In genomic region chr14:66600416-66600815, GRCh38 we compare ENCODE assay signal across 18 cellular contexts.
DNase-seq lines count a peak whose midpoint lies in the region; ATAC-seq and TF ChIP-seq lines count a peak whose summit lies in the region.
"Had no signal": no experiment of that assay in that cellular context is flagged by ENCODE, and none has a peak within 500 bp of the region (broad histone marks: within the 10 kb centered on the region; RNA-seq: fewer than 3 reads in every experiment).

No MANE protein-coding gene starts in this region.

- peaks cover 21% of the 10 kb centered on the region for H3K4me1 ChIP-seq in RWPE2 (ENCODE audit: insufficient read depth, poor library complexity, severe bottlenecking)

- H3K4me3 ChIP-seq in RWPE2 (ENCODE audit: severe bottlenecking): no peak overlapping the region
- H3K4me3 ChIP-seq: cardiac muscle cell, MG63, tibial nerve had no signal

- ATAC-seq in RWPE2 (ENCODE audit: low read depth) (peak; percentile 91), GM18868 (IDR thresholded peaks at IDR 0.05; ENCODE audit: unreplicated experiment) (no peak), GM21360 (IDR thresholded peaks at IDR 0.05; ENCODE audit: unreplicated experiment) (no peak), GM18517 (IDR thresholded peaks at IDR 0.05; ENCODE audit: unreplicated experiment) (no peak)
- ATAC-seq: activated CD8-positive, alpha-beta memory T cell treated with anti-CD3 and anti-CD28 coated beads, Interleukin-2, amount 10 ng/mL, durations not matched to agents 7 days and 5 days; esophagus mucosa had no signal

- no peak for TF ChIP-seq CTCF in RWPE2 (IDR thresholded peaks at IDR 0.05; ENCODE audit: poor library complexity, severe bottlenecking)

- no peaks in the 10 kb centered on the region for H3K9me3 ChIP-seq in RWPE2 (ENCODE audit: severe bottlenecking)
- H3K9me3 ChIP-seq: MG63 had no signal

- H3K27ac ChIP-seq in RWPE2 (ENCODE audit: poor library complexity, severe bottlenecking): peak overlapping the region; percentile 20
- H3K27ac ChIP-seq: cardiac muscle cell, tibial nerve had no signal

- H3K36me3 ChIP-seq in RWPE2 (ENCODE audit: low read depth): no peaks in the 10 kb centered on the region
- H3K36me3 ChIP-seq: cardiac muscle cell, MG63 had no signal

- no peaks in the 10 kb centered on the region for H3K27me3 ChIP-seq in RWPE2 (ENCODE audit: insufficient read depth, poor library complexity, severe bottlenecking)
- H3K27me3 ChIP-seq: cardiac muscle cell, MG63, tibial nerve had no signal

- peak; percentile 77 for DNase-seq in EL
- DNase-seq in RWPE2 (ENCODE audit: low spot score): no peak
- DNase-seq in dermis blood vessel endothelial cell: peak; percentile 33
- peak; percentile 19 for DNase-seq in kidney tubule cell (ENCODE audit: low spot score)
- no peak for DNase-seq in GM03348 (ENCODE audit: low spot score)
- DNase-seq: activated CD4-positive, alpha-beta T cell treated with anti-CD3 and anti-CD28 coated beads for 48 hours; activated CD8-positive, alpha-beta memory T cell treated with anti-CD3 and anti-CD28 coated beads, Interleukin-2, amount 10 ng/mL, durations not matched to agents 7 days and 5 days; activated naive CD8-positive, alpha-beta T cell treated with anti-CD3 and anti-CD28 coated beads for 36 hours; H7; MG63; NCI-H1694 treated with DMSO at 0.1 percent for 48 hours; stimulated activated naive CD4-positive, alpha-beta T cell treated with Interleukin-2 at 50 U/mL for 16 hours had no signal

Comparison
In these comparisons a context has a peak if more than half of its experiments do, and no peak if none do; other contexts are left out.
1. DNase-seq: peak in EL (single experiment), dermis blood vessel endothelial cell (single experiment) and kidney tubule cell (single experiment); none in RWPE2 (single experiment) and GM03348 (single experiment).